ENCODE assay signal across 10 cellular contexts in genomic region chr5:122701640-122702523, GRCh38.
DNase-seq lines count a peak whose midpoint lies in the region; ATAC-seq and TF ChIP-seq lines count a peak whose summit lies in the region.
"Had no signal": no experiment of that assay in that cellular context is flagged by ENCODE, and none has a peak within 500 bp of the region (broad histone marks: within the 10 kb centered on the region; RNA-seq: fewer than 3 reads in every experiment).

No MANE protein-coding gene starts in this region.

- H3K36me3 ChIP-seq in upper lobe of left lung (no peaks in the 10 kb centered on the region), stomach (no peaks in the 10 kb centered on the region)
- H3K36me3 ChIP-seq: BE2C had no signal

- no peaks in the 10 kb centered on the region for H3K9me3 Mint-ChIP-seq in activated T-cell treated with anti-CD3 and anti-CD28 coated beads, Interleukin-2, amount 50 U/mL, for 24 hours

- ATAC-seq in HG02571 (IDR thresholded peaks at IDR 0.05; ENCODE audit: unreplicated experiment), result peak; percentile 100
- peak; percentile 95 for ATAC-seq in HG03575 (IDR thresholded peaks at IDR 0.05; ENCODE audit: extremely low read depth, insufficient number of reproducible peaks, low FRiP score, unreplicated experiment)
- peak; percentile 63 for ATAC-seq in stimulated activated naive CD8-positive, alpha-beta T cell treated with anti-CD3 and anti-CD28 coated beads, Interleukin-15, Interleukin-2, amounts not matched to agents 100 U/mL and 50 U/mL, for 24 hours
- ATAC-seq in upper lobe of left lung (ENCODE audit: low FRiP score in 2 of 2), result no peak

- no peak overlapping the region for H3K27ac Mint-ChIP-seq in activated T-cell treated with anti-CD3 and anti-CD28 coated beads, Interleukin-2, amount 50 U/mL, for 24 hours

- H3K27ac ChIP-seq in upper lobe of left lung, result no peak overlapping the region
- H3K27ac ChIP-seq in stomach, result no peak overlapping the region

- intact Hi-C loops in stomach (cut with DNase I; ENCODE audit: low total_unique reads), result no loop called here

- peaks cover 15% of the 10 kb centered on the region for H3K27me3 Mint-ChIP-seq in activated T-cell treated with anti-CD3 and anti-CD28 coated beads, Interleukin-2, amount 50 U/mL, for 24 hours

- peaks cover 4% of the 10 kb centered on the region for H3K4me1 Mint-ChIP-seq in activated T-cell treated with anti-CD3 and anti-CD28 coated beads, Interleukin-2, amount 50 U/mL, for 24 hours (ENCODE audit: low read depth)

- no peak for TF ChIP-seq EP300 in upper lobe of left lung (IDR thresholded peaks at IDR 0.05)
- TF ChIP-seq EP300 in stomach (IDR thresholded peaks at IDR 0.05), result no peak

- DNase-seq in activated T-cell treated with anti-CD3 and anti-CD28 coated beads, Interleukin-2, amount 50 U/mL, for 48 hours, result peak; percentile 22 to 24
- no peak for DNase-seq in activated T-cell treated with anti-CD3 and anti-CD28 coated beads, Interleukin-2, amount 50 U/mL, for 24 hours
- peak; percentile 13 for DNase-seq in stimulated activated naive CD8-positive, alpha-beta T cell treated with anti-CD3 and anti-CD28 coated beads, Interleukin-15, Interleukin-2, amounts not matched to agents 100 U/mL and 50 U/mL, for 24 hours
- no peak for DNase-seq in upper lobe of left lung
- no peak for DNase-seq in stomach
- no peak for DNase-seq in activated CD4-positive, alpha-beta T cell treated with anti-CD3 and anti-CD28 coated beads for 4 hours
- DNase-seq: BE2C, NCI-H774 had no signal

- no peaks in the 10 kb centered on the region for H3K4me1 ChIP-seq in upper lobe of left lung
- H3K4me1 ChIP-seq in stomach, result no peaks in the 10 kb centered on the region
- H3K4me1 ChIP-seq: BE2C had no signal

- no peak for TF ChIP-seq CTCF in upper lobe of left lung (IDR thresholded peaks at IDR 0.05)
- no peak for TF ChIP-seq CTCF in stomach (IDR thresholded peaks at IDR 0.05)

- no peak overlapping the region for H3K4me3 Mint-ChIP-seq in activated T-cell treated with anti-CD3 and anti-CD28 coated beads, Interleukin-2, amount 50 U/mL, for 24 hours

- H3K27me3 ChIP-seq in upper lobe of left lung (no peaks in the 10 kb centered on the region), stomach (no peaks in the 10 kb centered on the region)
- H3K27me3 ChIP-seq: BE2C had no signal

- no peak overlapping the region for H3K4me3 ChIP-seq in upper lobe of left lung
- no peak overlapping the region for H3K4me3 ChIP-seq in stomach

- H3K9me3 ChIP-seq in upper lobe of left lung (no peaks in the 10 kb centered on the region), stomach (no peaks in the 10 kb centered on the region)
- H3K9me3 ChIP-seq: BE2C had no signal

- no peaks in the 10 kb centered on the region for H3K36me3 Mint-ChIP-seq in activated T-cell treated with anti-CD3 and anti-CD28 coated beads, Interleukin-2, amount 50 U/mL, for 24 hours (ENCODE audit: low read depth)

- TF ChIP-seq POLR2A in upper lobe of left lung (IDR thresholded peaks at IDR 0.05) (no peak), stomach (IDR thresholded peaks at IDR 0.05) (no peak)

- WGBS in upper lobe of left lung, 2 donors, result 79 to 83% methylated on average over 8 of the region's 8 CpGs
- WGBS in stomach, 5 donors, result 77 to 92% (median 86%) methylated on average over 8 of the region's 8 CpGs

Comparison
In these comparisons a context has a peak if more than half of its experiments do, and no peak if none do; other contexts are left out.
1. DNase-seq: peak in activated T-cell treated with anti-CD3 and anti-CD28 coated beads, Interleukin-2, amount 50 U/mL, for 48 hours (2 of 2) and stimulated activated naive CD8-positive, alpha-beta T cell treated with anti-CD3 and anti-CD28 coated beads, Interleukin-15, Interleukin-2, amounts not matched to agents 100 U/mL and 50 U/mL, for 24 hours (single experiment); none in activated T-cell treated with anti-CD3 and anti-CD28 coated beads, Interleukin-2, amount 50 U/mL, for 24 hours (single experiment), upper lobe of left lung (0 of 2), stomach (single experiment) and activated CD4-positive, alpha-beta T cell treated with anti-CD3 and anti-CD28 coated beads for 4 hours (0 of 2).
2. ATAC-seq: peak in HG02571 (single experiment), HG03575 (single experiment) and stimulated activated naive CD8-positive, alpha-beta T cell treated with anti-CD3 and anti-CD28 coated beads, Interleukin-15, Interleukin-2, amounts not matched to agents 100 U/mL and 50 U/mL, for 24 hours (single experiment); none in upper lobe of left lung (0 of 2).